Comparison of ENCODE assay signal across 1 cellular context in genomic region chr19:50837300-50837699, GRCh38.
TF ChIP-seq lines count a peak whose summit lies in the region.

No MANE protein-coding gene starts in this region.

TF ChIP-seq in H1, 55 proteins besides CTCF, POLR2A, EP300 and RAD21:
- no peak for TF ChIP-seq BRCA1 (IDR thresholded peaks at IDR 0.05; ENCODE audit: low read depth, low read length)
- TF ChIP-seq POLR2AphosphoS5 (IDR thresholded peaks at IDR 0.05; ENCODE audit: low read depth, low read length), result no peak
- no peak for TF ChIP-seq MAFK (IDR thresholded peaks at IDR 0.05; ENCODE audit: low read depth, low read length)
- TF ChIP-seq USF2 (IDR thresholded peaks at IDR 0.05; ENCODE audit: low read length), result no peak
- TF ChIP-seq SP4 (IDR thresholded peaks at IDR 0.05; ENCODE audit: low read length), result no peak
- no peak for TF ChIP-seq CREB1 (IDR thresholded peaks at IDR 0.05)
- no peak for TF ChIP-seq SIX5 (IDR thresholded peaks at IDR 0.05; ENCODE audit: low read depth, low read length)
- TF ChIP-seq YY1 (IDR thresholded peaks at IDR 0.05; ENCODE audit: low read depth, low read length), result no peak
- no peak for TF ChIP-seq SAP30 (IDR thresholded peaks at IDR 0.05; ENCODE audit: insufficient read depth, insufficient replicate concordance, low read length)
